8 cellular contexts compared by ENCODE assay signal in the genomic region with DNA sequence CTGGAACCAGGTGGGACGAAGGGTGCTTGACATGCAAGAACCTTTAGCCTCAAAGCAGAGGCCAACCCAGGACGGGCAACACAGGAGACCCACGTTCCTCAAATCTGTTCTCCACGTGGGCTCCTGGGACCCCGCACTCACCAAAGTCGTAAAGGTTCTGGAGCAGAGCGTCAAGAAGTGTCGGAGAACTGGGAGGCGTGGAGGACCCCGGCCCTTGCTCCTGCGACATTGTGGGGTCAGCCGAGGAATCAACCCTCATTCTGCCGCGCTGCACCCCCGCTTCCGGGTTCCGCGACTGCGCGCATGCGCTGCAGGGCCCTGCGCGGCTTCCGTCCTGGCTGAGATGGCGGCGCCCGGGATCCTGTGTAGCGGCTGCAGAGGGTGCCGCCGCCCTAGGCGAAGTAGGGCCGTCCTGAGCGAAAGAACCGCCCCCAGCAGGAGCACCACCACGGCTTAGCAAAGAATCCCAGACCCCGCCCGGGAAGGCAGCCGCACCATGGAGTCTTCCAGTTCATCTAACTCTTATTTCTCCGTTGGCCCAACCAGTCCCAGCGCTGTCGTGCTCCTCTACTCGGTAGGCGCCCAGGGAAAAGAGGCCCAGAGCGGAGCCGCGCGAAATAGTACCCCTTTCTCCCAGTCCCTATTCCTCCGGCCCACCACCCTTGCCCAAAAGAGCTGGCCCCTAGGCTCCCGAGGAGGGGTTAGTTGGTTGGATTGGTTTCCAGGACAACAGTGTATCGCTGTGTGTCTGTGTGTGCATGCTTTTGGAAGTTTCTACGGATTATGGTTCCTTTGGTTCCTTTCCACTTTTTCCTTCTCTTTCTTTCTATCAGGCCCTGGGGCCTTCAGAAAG. TPM values are rescaled to one million over a fixed set of nuclear protein-coding genes. Genes with fewer than 3 reads are reported as not detected.
A peak's percentile ranks its signal among the peaks of the same experiment; 100 is the strongest.
DNase-seq lines count a peak whose midpoint lies in the region; ATAC-seq, FAIRE-seq and TF ChIP-seq lines count a peak whose summit lies in the region.

A gene (plus strand): TSS at position 330 of the 853 bp plus-strand sequence. CDS start 167 bp downstream, at position 497.

- no peak for TF ChIP-seq EP300 in A549 (IDR thresholded peaks at IDR 0.05)

- H3K27me3 ChIP-seq in WERI-Rb-1 (ENCODE audit: insufficient read depth, low read depth, severe bottlenecking): no peaks in the 10 kb centered on the region
- H3K27me3 ChIP-seq in breast epithelium: no peaks in the 10 kb centered on the region
- H3K27me3 ChIP-seq in small intestine (ENCODE audit: control insufficient read depth in 2 of 2, insufficient read depth in 2 of 2, low read length in 2 of 2): no peaks in the 10 kb centered on the region

- peak; percentile 86 to 96 for DNase-seq in A549 (ENCODE audit: low read depth in 1 of 2, low spot score in 1 of 2)
- peak; percentile 89 for DNase-seq in NCI-H2196 (lab: John Stamatoyannopoulos, UW; ENCODE audit: unreplicated experiment)
- peak; percentile 92 for DNase-seq in WERI-Rb-1
- peak; percentile 68 to 83 for DNase-seq in breast epithelium (ENCODE audit: low spot score in 2 of 2)
- DNase-seq in iPS-NIHi11 (ENCODE audit: low spot score): peak; percentile 99
- DNase-seq in small intestine: peak; percentile 88

- TF ChIP-seq CTCF in A549 (IDR thresholded peaks at IDR 0.05): no peak
- TF ChIP-seq CTCF in WERI-Rb-1 (IDR thresholded peaks at IDR 0.05; ENCODE audit: low read depth, low read length): no peak
- no peak for TF ChIP-seq CTCF in breast epithelium (IDR thresholded peaks at IDR 0.05)

- ATAC-seq in A549: peak; percentile 96 to 99
- peak; percentile 96 for ATAC-seq in HG03064 (IDR thresholded peaks at IDR 0.05; ENCODE audit: low read depth, unreplicated experiment)

- H3K27ac ChIP-seq in A549: peak within 1 kb of the TSS; percentile 88 to 93
- H3K27ac ChIP-seq in WERI-Rb-1: peak within 1 kb of the TSS; percentile 80
- H3K27ac ChIP-seq in breast epithelium: peak within 1 kb of the TSS; percentile 78 to 87
- H3K27ac ChIP-seq in small intestine (ENCODE audit: low read depth in 1 of 2, low read length in 1 of 2): peak within 1 kb of the TSS; percentile 63 to 85

- 2% methylated on average over 30 of the region's 51 CpGs for WGBS in A549 (ENCODE audit: missing lambda C conversion rate)
- WGBS in small intestine, 3 donors: 0% methylated on average over 49 to 51 of the region's 51 CpGs

- H3K9me3 ChIP-seq in A549 (no peaks in the 10 kb centered on the region), WERI-Rb-1 (ENCODE audit: severe bottlenecking) (no peaks in the 10 kb centered on the region), breast epithelium (no peaks in the 10 kb centered on the region), small intestine (ENCODE audit: control insufficient read depth, low read depth) (no peaks in the 10 kb centered on the region)

- TF ChIP-seq POLR2A in A549 (IDR thresholded peaks at IDR 0.05; ENCODE audit: low read length): peak; percentile 91
- TF ChIP-seq POLR2A in GM18526 (IDR thresholded peaks at IDR 0.05; ENCODE audit: extremely low read depth, insufficient read length): peak; percentile 95
- TF ChIP-seq POLR2A in breast epithelium (IDR thresholded peaks at IDR 0.05): peak; percentile 86

- CTCF ChIA-PET in A549 (lab: Yijun Ruan, JAX): interaction anchor here (0.6 to 1.0 kb wide), 2 partner anchors 116 to 443 kb away, joined by 3 to 5 read pairs; no protein-coding TSS in a partner anchor

- H3K4me2 ChIP-seq in A549: peak within 1 kb of the TSS; percentile 90

- H3K4me1 ChIP-seq in A549 (peaks cover 14% of the 10 kb centered on the region; the same call in 2 of the 3 replicates), breast epithelium (no peaks in the 10 kb centered on the region), small intestine (ENCODE audit: control insufficient read depth in 2 of 2, insufficient read depth in 1 of 2, low read depth in 1 of 2, low read length in 1 of 2) (peaks cover 1 to 25% of the 10 kb centered on the region in 2 donors)

- POLR2A ChIA-PET in A549 (lab: Yijun Ruan, JAX): interaction anchor here (0.8 kb wide), 1 partner anchor 97 kb away, joined by 3 read pairs; a partner anchor contains a TSS

- peak within 1 kb of the TSS; percentile 82 for H3K4me3 ChIP-seq in A549
- H3K4me3 ChIP-seq in WERI-Rb-1 (ENCODE audit: low read depth, low read length): peak within 1 kb of the TSS; percentile 80
- peak within 1 kb of the TSS; percentile 80 to 86 (median 83) for H3K4me3 ChIP-seq in breast epithelium
- peak within 1 kb of the TSS; percentile 83 to 85 for H3K4me3 ChIP-seq in small intestine (ENCODE audit: low read depth in 1 of 2, low read length in 2 of 2)

- FAIRE-seq in A549 (lab: Jason Lieb, UNC) (no peak), small intestine (lab: Jason Lieb, UNC) (no peak)

- H3K36me3 ChIP-seq in WERI-Rb-1 (peaks cover 17% of the 10 kb centered on the region), breast epithelium (no peaks in the 10 kb centered on the region), small intestine (ENCODE audit: control insufficient read depth in 2 of 2, insufficient read depth in 2 of 2, low read length in 2 of 2) (peaks cover 9 to 11% of the 10 kb centered on the region in 2 donors)

- intact Hi-C loops in breast epithelium (cut with DNase I; ENCODE audit: low total_unique reads): no loop called here

- TF ChIP-seq RAD21 in A549 (conservative IDR thresholded peaks at IDR 0.05 in 1 of 2, IDR thresholded peaks at IDR 0.05 in 1 of 2): no peak

TF ChIP-seq in A549, 52 proteins besides CTCF, POLR2A, EP300 and RAD21 (continues in another document):
- TF ChIP-seq ZNF302 (CRISPR knock-in tag; IDR thresholded peaks at IDR 0.05): no peak
- TF ChIP-seq HOXB13 (CRISPR knock-in tag; IDR thresholded peaks at IDR 0.05; ENCODE audit: low read depth): no peak
- no peak for TF ChIP-seq MAFK (IDR thresholded peaks at IDR 0.05; ENCODE audit: partially characterized antibody)
- TF ChIP-seq, protein P1, sequence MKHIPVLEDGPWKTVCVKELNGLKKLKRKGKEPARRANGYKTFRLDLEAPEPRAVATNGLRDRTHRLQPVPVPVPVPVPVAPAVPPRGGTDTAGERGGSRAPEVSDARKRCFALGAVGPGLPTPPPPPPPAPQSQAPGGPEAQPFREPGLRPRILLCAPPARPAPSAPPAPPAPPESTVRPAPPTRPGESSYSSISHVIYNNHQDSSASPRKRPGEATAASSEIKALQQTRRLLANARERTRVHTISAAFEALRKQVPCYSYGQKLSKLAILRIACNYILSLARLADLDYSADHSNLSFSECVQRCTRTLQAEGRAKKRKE (CRISPR knock-in tag; IDR thresholded peaks at IDR 0.05; ENCODE audit: low read depth): no peak
- TF ChIP-seq HOXB5 (CRISPR knock-in tag; IDR thresholded peaks at IDR 0.05): no peak
- TF ChIP-seq RCOR1 (IDR thresholded peaks at IDR 0.05; ENCODE audit: low read depth, low read length): no peak
- TF ChIP-seq EHMT2 (IDR thresholded peaks at IDR 0.05; ENCODE audit: low read depth): no peak
- TF ChIP-seq NR3C1 (IDR thresholded peaks at IDR 0.05): no peak
- no peak for TF ChIP-seq CEBPB (IDR thresholded peaks at IDR 0.05)
- TF ChIP-seq, protein P2, sequence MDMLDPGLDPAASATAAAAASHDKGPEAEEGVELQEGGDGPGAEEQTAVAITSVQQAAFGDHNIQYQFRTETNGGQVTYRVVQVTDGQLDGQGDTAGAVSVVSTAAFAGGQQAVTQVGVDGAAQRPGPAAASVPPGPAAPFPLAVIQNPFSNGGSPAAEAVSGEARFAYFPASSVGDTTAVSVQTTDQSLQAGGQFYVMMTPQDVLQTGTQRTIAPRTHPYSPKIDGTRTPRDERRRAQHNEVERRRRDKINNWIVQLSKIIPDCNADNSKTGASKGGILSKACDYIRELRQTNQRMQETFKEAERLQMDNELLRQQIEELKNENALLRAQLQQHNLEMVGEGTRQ (IDR thresholded peaks at IDR 0.05): no peak
- TF ChIP-seq CHD2 (IDR thresholded peaks at IDR 0.05; ENCODE audit: low read length, partially characterized antibody): no peak
- TF ChIP-seq POLR2AphosphoS2 (conservative IDR thresholded peaks at IDR 0.05; ENCODE audit: low read length): no peak
- no peak for TF ChIP-seq RARB (CRISPR knock-in tag; IDR thresholded peaks at IDR 0.05)
- no peak for TF ChIP-seq ESRRA (IDR thresholded peaks at IDR 0.05; ENCODE audit: borderline replicate concordance, low read length)
- TF ChIP-seq FOSL2 (IDR thresholded peaks at IDR 0.05): no peak
- no peak for TF ChIP-seq FOSL2 (CRISPR knock-in tag; IDR thresholded peaks at IDR 0.05)
- peak; percentile 62; the same call in 1 of the 2 replicates for TF ChIP-seq KDM5A (IDR thresholded peaks at IDR 0.05)
- TF ChIP-seq ZSCAN20 (CRISPR knock-in tag; IDR thresholded peaks at IDR 0.05): no peak
- 0 out of 2 replicates have a peak, but pooled peaks have one; percentile 20 for TF ChIP-seq TP53 (CRISPR knock-in tag; IDR thresholded peaks at IDR 0.05)
- TF ChIP-seq, protein P3, sequence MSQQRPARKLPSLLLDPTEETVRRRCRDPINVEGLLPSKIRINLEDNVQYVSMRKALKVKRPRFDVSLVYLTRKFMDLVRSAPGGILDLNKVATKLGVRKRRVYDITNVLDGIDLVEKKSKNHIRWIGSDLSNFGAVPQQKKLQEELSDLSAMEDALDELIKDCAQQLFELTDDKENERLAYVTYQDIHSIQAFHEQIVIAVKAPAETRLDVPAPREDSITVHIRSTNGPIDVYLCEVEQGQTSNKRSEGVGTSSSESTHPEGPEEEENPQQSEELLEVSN (IDR thresholded peaks at IDR 0.05; ENCODE audit: borderline replicate concordance, low read depth): peak; percentile 78
- TF ChIP-seq SREBF2 (IDR thresholded peaks at IDR 0.05): no peak
- TF ChIP-seq BHLHE40 (IDR thresholded peaks at IDR 0.05; ENCODE audit: low read depth, low read length): no peak
- TF ChIP-seq GATA3 (IDR thresholded peaks at IDR 0.05; ENCODE audit: borderline replicate concordance): no peak
- no peak for TF ChIP-seq HEYL (CRISPR knock-in tag; IDR thresholded peaks at IDR 0.05)
- no peak for TF ChIP-seq JUNB (IDR thresholded peaks at IDR 0.05)
- TF ChIP-seq, protein P4, sequence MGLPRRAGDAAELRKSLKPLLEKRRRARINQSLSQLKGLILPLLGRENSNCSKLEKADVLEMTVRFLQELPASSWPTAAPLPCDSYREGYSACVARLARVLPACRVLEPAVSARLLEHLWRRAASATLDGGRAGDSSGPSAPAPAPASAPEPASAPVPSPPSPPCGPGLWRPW (IDR thresholded peaks at IDR 0.05): no peak
- TF ChIP-seq HDAC2 (IDR thresholded peaks at IDR 0.05): no peak
- no peak for TF ChIP-seq RNF2 (IDR thresholded peaks at IDR 0.05; ENCODE audit: borderline replicate concordance, low read depth)

RNA-seq across cellular contexts. Expression of the gene that starts here (rescaled TPM):
- polyA plus RNA-seq in A549 (2011; rRNA removed): 58.5 and 62.7 TPM in 2 replicates
- polyA plus RNA-seq in A549 (2012; cell fraction: cytosol; rRNA removed): 14.4 and 17.2 TPM in 2 replicates
- 9.9 and 15.8 TPM in 2 replicates for polyA plus RNA-seq in A549 (2012; cell fraction: nucleus; rRNA removed)
- polyA plus RNA-seq in A549 (2017; fragmentation: RNase III; extraction: RNeasy Plus Mini Kit Qiagen cat#74134 plus additional on column Dnase treatment): 43.4 to 45.3 TPM (median 44.1 TPM) in 3 replicates
- polyA minus RNA-seq in A549 (2011; rRNA and poly(A)+ RNA removed): 32.4 and 36.8 TPM in 2 replicates
- total RNA-seq in breast epithelium: 10 to 100 TPM; 31.1 to 40.8 (median 35.8) TPM
- polyA plus RNA-seq in small intestine: 10 to 100 TPM; 43.4 to 68.4 (median 44.9) TPM

Comparison
In these comparisons a context has a peak if more than half of its experiments do, and no peak if none do; other contexts are left out.
1. Peak in every context shown above with its lines: DNase-seq, ATAC-seq, H3K4me3 ChIP-seq and H3K27ac ChIP-seq.